ENCODE assay signal across 16 cellular contexts in genomic region chr20:37275125-37275524, GRCh38. TPM values are rescaled to one million over a fixed set of nuclear protein-coding genes. Genes with fewer than 3 reads are reported as not detected.
DNase-seq lines count a peak whose midpoint lies in the region; ATAC-seq and TF ChIP-seq lines count a peak whose summit lies in the region.
"Had no signal": no experiment of that assay in that cellular context is flagged by ENCODE, and none has a peak within 500 bp of the region (broad histone marks: within the 10 kb centered on the region; RNA-seq: fewer than 3 reads in every experiment).

No MANE protein-coding gene starts in this region.

- intact Hi-C loops in left ventricle myocardium superior (cut with micrococcal nuclease), result no loop called here
- intact Hi-C loops in Right ventricle myocardium inferior (cut with DNase I), result no loop called here
- intact Hi-C loops in upper lobe of right lung (cut with DNase I), result loop anchor here (10.0 kb wide), 1 partner anchor 110 kb away; no protein-coding TSS in a partner anchor

- H3K27me3 ChIP-seq in hepatocyte (no peaks in the 10 kb centered on the region), upper lobe of right lung (no peaks in the 10 kb centered on the region), BE2C (no peaks in the 10 kb centered on the region)
- H3K27me3 ChIP-seq: thyroid gland had no signal

- no peak overlapping the region for H3K4me2 ChIP-seq in hepatocyte
- H3K4me2 ChIP-seq: SK-N-SH had no signal

- TF ChIP-seq CTCF in hepatocyte (IDR thresholded peaks at IDR 0.05; ENCODE audit: poor library complexity) (no peak), upper lobe of right lung (IDR thresholded peaks at IDR 0.05) (no peak), BE2C (IDR thresholded peaks at IDR 0.05; ENCODE audit: low read depth, low read length) (no peak)

- H3K9me3 ChIP-seq in hepatocyte (ENCODE audit: low read depth) (no peaks in the 10 kb centered on the region), upper lobe of right lung (no peaks in the 10 kb centered on the region), BE2C (no peaks in the 10 kb centered on the region)
- H3K9me3 ChIP-seq: SK-N-SH, thyroid gland had no signal

- H3K36me3 ChIP-seq in hepatocyte (replicated peaks; ENCODE audit: insufficient read depth, low read depth) (no peaks in the 10 kb centered on the region), upper lobe of right lung (no peaks in the 10 kb centered on the region), BE2C (no peaks in the 10 kb centered on the region)
- H3K36me3 ChIP-seq: thyroid gland had no signal

- 75% methylated on average over 3 of the region's 3 CpGs for WGBS in hepatocyte (ENCODE audit: low lambda C conversion rate, missing lambda C conversion rate)

- peak overlapping the region; percentile 1 for H2AFZ ChIP-seq in hepatocyte

- no peaks in the 10 kb centered on the region for H3K79me2 ChIP-seq in hepatocyte

- H3K4me1 ChIP-seq in hepatocyte (ENCODE audit: insufficient read depth) (peaks cover 6% of the 10 kb centered on the region), upper lobe of right lung (peaks cover 22% of the 10 kb centered on the region), BE2C (peaks cover 7% of the 10 kb centered on the region)

- H3K27ac ChIP-seq in hepatocyte (peak overlapping the region; percentile 31), upper lobe of right lung (no peak overlapping the region)
- H3K27ac ChIP-seq: thyroid gland had no signal

- DNase-seq in left ventricle myocardium superior (no peak), Right ventricle myocardium inferior (ENCODE audit: missing footprints) (no peak), SIG-M5 (lab: John Stamatoyannopoulos, UW) (peak; percentile 85), hepatocyte (ENCODE audit: low spot score) (no peak), upper lobe of right lung (no peak), BE2C (no peak), NCI-H2081 (lab: John Stamatoyannopoulos, UW) (no peak)
- DNase-seq: activated CD8-positive, alpha-beta memory T cell treated with anti-CD3 and anti-CD28 coated beads, Interleukin-2, amount 50 U/mL, for 4 hours; activated naive CD4-positive, alpha-beta T cell treated with anti-CD3 and anti-CD28 coated beads, Interleukin-2, amount 10 ng/mL, durations not matched to agents 7 days and 5 days; KG1; NCI-H187 treated with DMSO at 0.1 percent for 48 hours; SK-N-SH; stimulated activated CD8-positive, alpha-beta memory T cell treated with anti-CD3 and anti-CD28 coated beads, Interleukin-4, amount 100 ng/mL, for 48 hours; thyroid gland had no signal

- no peaks in the 10 kb centered on the region for H4K20me1 ChIP-seq in hepatocyte (ENCODE audit: insufficient read depth, poor library complexity, severe bottlenecking)

- peak; percentile 22 for ATAC-seq in left ventricle myocardium superior
- ATAC-seq in Right ventricle myocardium inferior, result no peak
- ATAC-seq in upper lobe of right lung, result peak; percentile 27
- ATAC-seq in GM21390 (IDR thresholded peaks at IDR 0.05; ENCODE audit: unreplicated experiment), result no peak

- H3K4me3 ChIP-seq in hepatocyte (no peak overlapping the region), upper lobe of right lung (no peak overlapping the region), BE2C (ENCODE audit: low read depth, low read length) (no peak overlapping the region)
- H3K4me3 ChIP-seq: thyroid gland had no signal

- H3K9me2 ChIP-seq in hepatocyte (replicated peaks; ENCODE audit: insufficient read depth), result no peaks in the 10 kb centered on the region
- H3K9me2 ChIP-seq: SK-N-SH had no signal

RNA-seq across cellular contexts. Expression of gene GHRH, which starts 13.5 kb away (rescaled TPM):
- total RNA-seq in left ventricle myocardium superior (not detected), Right ventricle myocardium inferior (not detected), hepatocyte (not detected in 2 replicates), upper lobe of right lung (not detected)
- not detected in 2 replicates for polyA plus RNA-seq in hepatocyte
- polyA plus RNA-seq in BE2C (2012; ENCODE audit: insufficient read depth, insufficient read length, low read depth), result not detected
- total RNA-seq: myocyte, thyroid gland had no signal
- polyA plus RNA-seq: SK-N-SH had no signal

RNA-seq across cellular contexts. Expression of gene MANBAL, which starts 14.3 kb away (rescaled TPM):
- 16.6 TPM for total RNA-seq in left ventricle myocardium superior
- total RNA-seq in Right ventricle myocardium inferior, result 20.7 TPM
- total RNA-seq in hepatocyte, result 35.4 and 43.8 TPM in 2 replicates
- 84.1 and 93.9 TPM in 2 replicates for polyA plus RNA-seq in hepatocyte
- 30.8 TPM for total RNA-seq in upper lobe of right lung
- 51.0 TPM for polyA plus RNA-seq in BE2C (2012; ENCODE audit: insufficient read depth, insufficient read length, low read depth)

Comparison
In these comparisons a context has a peak if more than half of its experiments do, and no peak if none do; other contexts are left out.
1. ATAC-seq: peak in left ventricle myocardium superior (single experiment) and upper lobe of right lung (single experiment); none in Right ventricle myocardium inferior (single experiment) and GM21390 (single experiment).